Comparison of ENCODE assay signal across 26 cellular contexts in the genomic region with DNA sequence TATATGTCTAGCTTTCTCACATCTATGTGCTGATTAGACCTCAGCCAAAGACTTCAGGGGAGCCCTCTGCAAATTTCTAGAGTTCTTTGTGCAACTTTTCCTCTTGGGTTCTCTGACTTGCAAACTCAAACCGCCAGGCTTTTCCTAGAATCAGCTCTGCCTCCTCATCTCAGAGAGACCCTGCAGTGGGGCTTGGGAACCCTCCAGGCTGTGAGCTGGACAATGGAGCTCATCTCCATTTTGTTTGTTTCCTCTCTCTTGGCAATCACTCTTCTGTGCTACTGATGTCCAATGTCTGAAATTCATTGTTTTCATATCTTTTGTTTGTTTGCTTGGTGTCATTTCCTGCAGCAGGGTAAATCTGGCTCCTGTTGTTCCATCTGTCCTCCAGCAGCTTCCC. TPM values are rescaled to one million over a fixed set of nuclear protein-coding genes. Genes with fewer than 3 reads are reported as not detected.
DNase-seq lines count a peak whose midpoint lies in the region; ATAC-seq, FAIRE-seq and TF ChIP-seq lines count a peak whose summit lies in the region.
"Had no signal": no experiment of that assay in that cellular context is flagged by ENCODE, and none has a peak within 500 bp of the region (broad histone marks: within the 10 kb centered on the region; RNA-seq: fewer than 3 reads in every experiment).

No MANE protein-coding gene starts in this region.

- H3K9me3 ChIP-seq in HUES64 (ENCODE audit: insufficient read depth, low read depth, low read length): no peaks in the 10 kb centered on the region
- H3K9me3 ChIP-seq in K562 (replicated peaks; ENCODE audit: control insufficient read depth, insufficient read depth, low read depth, low read length): no peaks in the 10 kb centered on the region; the same call in 1 of the 2 replicates
- no peaks in the 10 kb centered on the region for H3K9me3 ChIP-seq in BE2C
- H3K9me3 ChIP-seq in spleen: no peaks in the 10 kb centered on the region
- H3K9me3 ChIP-seq: A549, BLaER1, SK-N-SH had no signal

- POLR2A ChIA-PET in K562 (lab: Yijun Ruan, JAX): interaction anchor here (0.6 kb wide), 1 partner anchor 833 kb away, joined by 3 read pairs; no protein-coding TSS in a partner anchor

- no TSS peak for BruUV-seq in K562 (replicated peaks; lab: Mats Ljungman, UMichigan)

- TF ChIP-seq CTCF in K562 (IDR thresholded peaks at IDR 0.05 in 2 of 3, conservative IDR thresholded peaks at IDR 0.05 in 1 of 3; ENCODE audit: insufficient read depth in 2 of 3, low read depth in 1 of 3, low read length in 3 of 3) (no peak), BE2C (IDR thresholded peaks at IDR 0.05; ENCODE audit: low read depth, low read length) (no peak), spleen (IDR thresholded peaks at IDR 0.05 in 8 of 11, conservative IDR thresholded peaks at IDR 0.05 in 3 of 11) (no peak)

- intact Hi-C loops in K562 (cut with micrococcal nuclease) (no loop called here), spleen (cut with DNase I; ENCODE audit: low total_unique reads) (no loop called here)

- no peak for TF ChIP-seq RAD21 in K562 (CRISPR knock-in tag; conservative IDR thresholded peaks at IDR 0.05 in 1 of 2, IDR thresholded peaks at IDR 0.05 in 1 of 2)

- DNase-seq in DMS53 treated with DMSO at 0.1 percent for 48 hours (lab: John Stamatoyannopoulos, UW; ENCODE audit: unreplicated experiment): peak; percentile 1
- DNase-seq in K562 (ENCODE audit: extremely low read depth in 1 of 4, low spot score in 3 of 4): no peak
- DNase-seq in iPS-NIHi7 (ENCODE audit: extremely low spot score): peak; percentile 10
- DNase-seq in BE2C: no peak
- no peak for DNase-seq in spleen
- DNase-seq: Calu3; CD4-positive, alpha-beta memory T cell; H7; NCI-H1092 treated with DMSO at 0.1 percent for 48 hours; NCI-H1694; NCI-H774; OCI-M1; Right ventricle myocardium superior; SK-N-SH; T-cell had no signal

- H3K9me1 ChIP-seq in K562 (ENCODE audit: control insufficient read depth, insufficient read depth, low read length): no peaks in the 10 kb centered on the region

- H3K4me1 ChIP-seq in HUES64 (ENCODE audit: insufficient read depth, low read length) (peaks cover 12% of the 10 kb centered on the region), K562 (replicated peaks in 1 of 2; ENCODE audit: control insufficient read depth in 2 of 2, insufficient read depth in 2 of 2, low read length in 2 of 2) (no peaks in the 10 kb centered on the region; a peak in 2 of 5 replicates), BE2C (no peaks in the 10 kb centered on the region), spleen (no peaks in the 10 kb centered on the region)
- H3K4me1 ChIP-seq: A549, BLaER1 had no signal

- no peak for TF ChIP-seq EP300 in K562 (IDR thresholded peaks at IDR 0.05; ENCODE audit: low read length)

- no peak overlapping the region for H3K4me3 ChIP-seq in HUES64 (ENCODE audit: low read length)
- no peak overlapping the region for H3K4me3 ChIP-seq in K562
- H3K4me3 ChIP-seq in BE2C (ENCODE audit: low read depth, low read length): no peak overlapping the region
- H3K4me3 ChIP-seq in spleen: no peak overlapping the region
- H3K4me3 ChIP-seq: A549, BLaER1 had no signal

- in situ Hi-C loops in K562 (cut with MboI): loop anchor here (10.0 kb wide), 1 partner anchor 211 kb away; no protein-coding TSS in a partner anchor

- H4K20me1 ChIP-seq in K562 (replicated peaks; ENCODE audit: control insufficient read depth, insufficient read depth, low read length): no peaks in the 10 kb centered on the region
- H4K20me1 ChIP-seq: BLaER1 had no signal

- TF ChIP-seq POLR2A in K562 (conservative IDR thresholded peaks at IDR 0.05) (no peak), spleen (IDR thresholded peaks at IDR 0.05) (no peak)

- H3K79me2 ChIP-seq in K562 (ENCODE audit: control insufficient read depth, insufficient read depth, low read length): no peaks in the 10 kb centered on the region

- CTCF ChIA-PET in K562 (lab: Yijun Ruan, JAX; ENCODE audit: low intra/inter-chr PET ratio): no interaction called here

- no peaks in the 10 kb centered on the region for H3K36me3 ChIP-seq in HUES64 (ENCODE audit: insufficient read depth, low read length)
- H3K36me3 ChIP-seq in K562 (ENCODE audit: control insufficient read depth, insufficient read depth, low read length): no peaks in the 10 kb centered on the region
- no peaks in the 10 kb centered on the region for H3K36me3 ChIP-seq in BE2C
- no peaks in the 10 kb centered on the region for H3K36me3 ChIP-seq in spleen
- H3K36me3 ChIP-seq: BLaER1 had no signal

- WGBS in HUES64: 35% methylated on average over 1 of the region's 1 CpG
- WGBS in K562 (ENCODE audit: insufficient coverage, low coverage, missing lambda C conversion rate): 13% methylated on average over 1 of the region's 1 CpG
- WGBS in spleen, 5 donors: 67 to 84% (median 76%) methylated on average over 1 of the region's 1 CpG

- H2AFZ ChIP-seq in K562 (ENCODE audit: low read depth, low read length): peak overlapping the region; percentile 43

- H3K27ac ChIP-seq in HUES64 (ENCODE audit: low read depth, low read length) (peak overlapping the region; percentile 91), K562 (ENCODE audit: extremely low read depth, low read depth, low read length) (no peak overlapping the region), spleen (no peak overlapping the region)
- H3K27ac ChIP-seq: A549, BLaER1, HL-60 had no signal

- peak; percentile 48 for ATAC-seq in K562
- ATAC-seq in GM21619 (IDR thresholded peaks at IDR 0.05; ENCODE audit: unreplicated experiment): no peak
- ATAC-seq in GM19455 (IDR thresholded peaks at IDR 0.05; ENCODE audit: unreplicated experiment): no peak
- ATAC-seq: A549, T-cell had no signal

- H3K4me2 ChIP-seq in K562 (ENCODE audit: insufficient read depth, low read length): no peak overlapping the region
- H3K4me2 ChIP-seq: A549, BLaER1, SK-N-SH had no signal

- H3K27me3 ChIP-seq in HUES64 (ENCODE audit: insufficient read depth, low read length) (no peaks in the 10 kb centered on the region), K562 (ENCODE audit: control insufficient read depth in 2 of 2, insufficient read depth in 2 of 2, low read length in 2 of 2) (no peaks in the 10 kb centered on the region), BE2C (no peaks in the 10 kb centered on the region), spleen (replicated peaks in 1 of 7) (no peaks in the 10 kb centered on the region)
- H3K27me3 ChIP-seq: BLaER1 had no signal

- peak overlapping the region; percentile 12; the same call in 1 of the 2 replicates for H3K9ac ChIP-seq in HUES64 (ENCODE audit: low read depth, low read length)
- no peak overlapping the region; a peak in 1 of 4 replicates for H3K9ac ChIP-seq in K562 (ENCODE audit: insufficient read depth in 1 of 2, low read depth in 2 of 2, low read length in 2 of 2)
- H3K9ac ChIP-seq: BLaER1, SK-N-SH had no signal

- FAIRE-seq in K562 (lab: Jason Lieb, UNC): no peak
- FAIRE-seq: A549, GM12892, GM18507 had no signal

TF ChIP-seq in K562, 482 proteins besides CTCF, POLR2A, EP300 and RAD21 (continues in another document):
- no peak for TF ChIP-seq FOXA1 (IDR thresholded peaks at IDR 0.05; ENCODE audit: borderline replicate concordance)

RNA-seq across cellular contexts. Expression of gene GYPB, which starts 33.0 kb away (rescaled TPM):
- not detected for polyA plus RNA-seq in HUES64 (2013, experiment 1 of 2)
- 1.3 TPM for polyA plus RNA-seq in HUES64 (2013, experiment 2 of 2)
- total RNA-seq in K562 (2011; cell fraction: chromatin; rRNA removed; ENCODE audit: low replicate concordance): 64.9 and 86.0 TPM in 2 replicates
- 84.4 and 91.7 TPM in 2 replicates for total RNA-seq in K562 (2011; cell fraction: nucleolus; rRNA removed)
- 113 and 125 TPM in 2 replicates for total RNA-seq in K562 (2011; cell fraction: nucleoplasm; rRNA removed)
- 25.2 and 30.4 TPM in 2 replicates for total RNA-seq in K562 (2014; rRNA removed)
- 54.8 and 68.6 TPM in 2 replicates for total RNA-seq in K562 (2014; rRNA removed; fragmentation: Illumina TruSeq; extraction: Trizol)
- 16.9 TPM in 2 replicates for total RNA-seq in K562 (2015; rRNA removed; fragmentation: Illumina TruSeq; extraction: Trizol)
- 38.2 and 41.8 TPM in 2 replicates for total RNA-seq in K562 (2021)
- 205 and 209 TPM in 2 replicates for polyA plus RNA-seq in K562 (2011; rRNA removed)
- 219 and 529 TPM in 2 replicates for polyA plus RNA-seq in K562 (2011; cell fraction: cytosol; rRNA removed)
- polyA plus RNA-seq in K562 (2011; cell fraction: nucleus; rRNA removed): 49.3 and 92.2 TPM in 2 replicates
- 37.9 and 61.1 TPM in 2 replicates for polyA plus RNA-seq in K562 (2012)
- 94.9 and 105 TPM in 2 replicates for polyA plus RNA-seq in K562 (2014; fragmentation: Illumina TruSeq; extraction: Trizol)
- polyA plus RNA-seq in K562 (2014; fragmentation: Nextera tagmentation; extraction: Ambion mirVana): 100 to 1,000 TPM in 1 of 2 experiments, 10 to 100 TPM in 1; 96.2 to 138 TPM
- 65.8 and 69.9 TPM in 2 replicates for polyA plus RNA-seq in K562 (2014; rRNA removed)
- polyA minus RNA-seq in K562 (2011; rRNA and poly(A)+ RNA removed): 147 and 160 TPM in 2 replicates
- 44.0 and 48.5 TPM in 2 replicates for polyA minus RNA-seq in K562 (2011; cell fraction: cytosol; rRNA and poly(A)+ RNA removed)
- 18.4 and 31.8 TPM in 2 replicates for polyA minus RNA-seq in K562 (2011; cell fraction: nucleus; rRNA and poly(A)+ RNA removed)
- polyA plus RNA-seq in BE2C (2012; ENCODE audit: insufficient read depth, insufficient read length, low read depth): not detected
- total RNA-seq in spleen: 10 to 100 TPM in 3 of 7 donors, 1 to 10 TPM in 2, not detected in 2; 1.5 to 40.0 (median 36.5) TPM
- under 1 TPM in 1 of 3 donors, not detected in 2; 0.99 TPM for polyA plus RNA-seq in spleen
- total RNA-seq: Calu3; CD4-positive, alpha-beta memory T cell; H7; HT1080; LHCN-M2; NCI-H460; Right ventricle myocardium superior; T-cell had no signal
- polyA plus RNA-seq: A549; CD4-positive, alpha-beta memory T cell; SK-N-SH had no signal

Comparison
In these comparisons a context has a peak if more than half of its experiments do, and no peak if none do; other contexts are left out.
1. DNase-seq: peak in DMS53 treated with DMSO at 0.1 percent for 48 hours (single experiment) and iPS-NIHi7 (single experiment); none in K562 (0 of 4), BE2C (single experiment) and spleen (single experiment).